Comparison of ENCODE assay signal across 8 cellular contexts in genomic region chr17:44324571-44325275, GRCh38. TPM values are rescaled to one million over a fixed set of nuclear protein-coding genes. Genes with fewer than 3 reads are reported as not detected.
DNase-seq lines count a peak whose midpoint lies in the region; ATAC-seq and TF ChIP-seq lines count a peak whose summit lies in the region.

Gene SLC25A39 (minus strand): TSS chr17:44324823. CDS start chr17:44323562, 1,261 bp downstream.

- no peaks in the 10 kb centered on the region for H3K27me3 ChIP-seq in prostate gland (replicated peaks; ENCODE audit: insufficient read depth)

- under 1% methylated on average over 73 of the region's 85 CpGs for WGBS in prostate gland

- ATAC-seq in HG02852 (IDR thresholded peaks at IDR 0.05; ENCODE audit: unreplicated experiment) (peak; percentile 57), left cardiac atrium (peak; percentile 91 to 92)

- H3K27ac ChIP-seq in prostate gland, result peak within 1 kb of the TSS; percentile 92 to 93

- H3K4me3 Mint-ChIP-seq in T-helper 1 cell treated with Interleukin-12 subunit alpha and Interleukin-12 subunit beta and Interleukin-4 antibody, amounts not matched to agents 30 μg/mL and 1 μg/mL, for 36 hours, result peak within 1 kb of the TSS; percentile 89

- H3K36me3 Mint-ChIP-seq in T-helper 1 cell treated with Interleukin-12 subunit alpha and Interleukin-12 subunit beta and Interleukin-4 antibody, amounts not matched to agents 30 μg/mL and 1 μg/mL, for 36 hours (ENCODE audit: low read depth), result peaks cover 8% of the 10 kb centered on the region

- H3K36me3 ChIP-seq in prostate gland, result peaks cover 8 to 17% of the 10 kb centered on the region in 2 donors

- no peak for TF ChIP-seq CTCF in GM13977 (IDR thresholded peaks at IDR 0.05; ENCODE audit: extremely low read depth, insufficient read depth, missing control alignments)
- TF ChIP-seq CTCF in prostate gland (IDR thresholded peaks at IDR 0.05), result peak in 2 of 4 experiments; percentile 32 to 40

- peaks cover 6% of the 10 kb centered on the region for H3K4me1 ChIP-seq in prostate gland (replicated peaks)

- peak within 1 kb of the TSS; percentile 98 to 99 for H3K4me3 ChIP-seq in prostate gland

- peak within 1 kb of the TSS; percentile 96 for H3K27ac Mint-ChIP-seq in T-helper 1 cell treated with Interleukin-12 subunit alpha and Interleukin-12 subunit beta and Interleukin-4 antibody, amounts not matched to agents 30 μg/mL and 1 μg/mL, for 36 hours

- TF ChIP-seq POLR2A in prostate gland (IDR thresholded peaks at IDR 0.05), result peak; percentile 62

- in situ Hi-C loops in GM13977 (cut with MboI; ENCODE audit: low pct_unique_long_range_greater_than_20kb, low sequenced_read_pairs, unreplicated experiment), result loop anchor here (5.0 kb wide), 1 partner anchor 122 kb away; no protein-coding TSS in a partner anchor

- intact Hi-C loops in left cardiac atrium (cut with DNase I), result loop anchor here (1.0 to 5.0 kb wide), 2 partner anchors 103 to 107 kb away; partner anchors contain the start of gene UBTF (in 1 of the 2)
- intact Hi-C loops in prostate gland (cut with DNase I), result loop anchor here (2.0 kb wide), 1 partner anchor 20 kb away; the partner anchor contains the start of gene GRN

- DNase-seq in GM13977 (ENCODE audit: low spot score) (peak; percentile 96), NCI-H146 (lab: John Stamatoyannopoulos, UW) (peak; percentile 93), amniotic stem cell (lab: John Stamatoyannopoulos, UW) (peak; percentile 87), left cardiac atrium (peak; percentile 96), prostate gland (ENCODE audit: low spot score) (peak; percentile 92), ureter (ENCODE audit: low spot score) (peak; percentile 96)

- H3K27me3 Mint-ChIP-seq in T-helper 1 cell treated with Interleukin-12 subunit alpha and Interleukin-12 subunit beta and Interleukin-4 antibody, amounts not matched to agents 30 μg/mL and 1 μg/mL, for 36 hours (ENCODE audit: low read depth), result no peaks in the 10 kb centered on the region

- H3K9me3 ChIP-seq in prostate gland, result no peaks in the 10 kb centered on the region

- H3K4me1 Mint-ChIP-seq in T-helper 1 cell treated with Interleukin-12 subunit alpha and Interleukin-12 subunit beta and Interleukin-4 antibody, amounts not matched to agents 30 μg/mL and 1 μg/mL, for 36 hours (ENCODE audit: low read depth), result peaks cover 17% of the 10 kb centered on the region

- H3K9me3 Mint-ChIP-seq in T-helper 1 cell treated with Interleukin-12 subunit alpha and Interleukin-12 subunit beta and Interleukin-4 antibody, amounts not matched to agents 30 μg/mL and 1 μg/mL, for 36 hours, result no peaks in the 10 kb centered on the region

RNA-seq across cellular contexts. Expression of gene SLC25A39, which starts in this region (rescaled TPM):
- total RNA-seq in left cardiac atrium (10 to 100 TPM; 60.9 to 62.5 TPM), prostate gland (100 to 1,000 TPM; 116 to 132 TPM), ureter (135 TPM)

Comparison
In these comparisons a context has a peak if more than half of its experiments do, and no peak if none do; other contexts are left out.
1. Peak in every context shown above with its lines: DNase-seq, ATAC-seq, H3K4me3 ChIP-seq and H3K27ac ChIP-seq.